28 cellular contexts compared by ENCODE assay signal in genomic region chr19:50924576-50924975, GRCh38. TPM values are rescaled to one million over a fixed set of nuclear protein-coding genes. Genes with fewer than 3 reads are reported as not detected.
"Had no signal": no experiment of that assay in that cellular context is flagged by ENCODE, and none has a peak within 500 bp of the region (broad histone marks: within the 10 kb centered on the region; RNA-seq: fewer than 3 reads in every experiment).

No MANE protein-coding gene starts in this region.

- H3K9ac ChIP-seq: KMS-11 had no signal

- H3K4me3 ChIP-seq: K562, Peyer's patch, SJCRH30 had no signal

- H3K36me3 Mint-ChIP-seq: IgD-negative memory B cell had no signal

- H3K4me2 ChIP-seq: KMS-11 had no signal

- H3K9me3 Mint-ChIP-seq: IgD-negative memory B cell had no signal

- ATAC-seq: K562, PC-3, Right ventricle myocardium inferior had no signal

- FAIRE-seq: HTR-8/SVneo, K562 had no signal

- H3K36me3 ChIP-seq: Peyer's patch, SJCRH30 had no signal

- H3K9me3 ChIP-seq: Peyer's patch, SJCRH30 had no signal

- DNase-seq: Kasumi-1, MM.1S, MV-4-11, NCI-H1048, NCI-H1105, NCI-H1417, NCI-H1436 treated with DMSO at 0.1 percent for 48 hours, NCI-H1694, NCI-H187 treated with DMSO at 0.1 percent for 48 hours, NCI-H2029 treated with DMSO at 0.1 percent for 48 hours, NCI-H2171 treated with DMSO at 0.1 percent for 48 hours, NCI-H510A, NCI-H524 treated with DMSO at 0.1 percent for 48 hours, NCI-H69, NCI-H774, PC-3, Peyer's patch, SHP77 treated with DMSO at 0.1 percent for 48 hours, SJCRH30 had no signal

- H3K4me1 ChIP-seq: Peyer's patch had no signal

- H3K27me3 ChIP-seq: Peyer's patch, SJCRH30 had no signal

- H3K4me3 Mint-ChIP-seq: IgD-negative memory B cell had no signal

- H3K27ac ChIP-seq: HL-60, KMS-11, Peyer's patch, SJCRH30 had no signal

- H3K27ac Mint-ChIP-seq: IgD-negative memory B cell had no signal

RNA-seq across cellular contexts. Expression of gene KLK4, which starts 13.4 kb away (rescaled TPM):
- total RNA-seq: K562, M059J, OCI-LY7, PC-3, Right ventricle myocardium inferior, RPMI7951 had no signal
- polyA plus RNA-seq: IgD-negative memory B cell, K562 had no signal

RNA-seq across cellular contexts. Expression of gene KLK5, which starts 28.3 kb away (rescaled TPM):
- total RNA-seq: K562, M059J, OCI-LY7, Peyer's patch, Right ventricle myocardium inferior, RPMI7951, SJCRH30 had no signal
- polyA plus RNA-seq: IgD-negative memory B cell, K562 had no signal

RNA-seq across cellular contexts. Expression of gene KLK6, which starts 44.8 kb away (rescaled TPM):
- total RNA-seq: K562, OCI-LY7, Peyer's patch, Right ventricle myocardium inferior, RPMI7951, SJCRH30 had no signal
- polyA plus RNA-seq: IgD-negative memory B cell, K562 had no signal

RNA-seq across cellular contexts. Expression of gene KLK2, which starts 51.3 kb away (rescaled TPM):
- total RNA-seq: M059J, OCI-LY7, PC-3, Peyer's patch, Right ventricle myocardium inferior, RPMI7951, SJCRH30 had no signal
- polyA plus RNA-seq: IgD-negative memory B cell had no signal

RNA-seq across cellular contexts. Expression of gene KLK7, which starts 59.1 kb away (rescaled TPM):
- total RNA-seq: K562, M059J, OCI-LY7, Right ventricle myocardium inferior, RPMI7951, SJCRH30 had no signal
- polyA plus RNA-seq: IgD-negative memory B cell had no signal
